1 cellular context compared by ENCODE assay signal in genomic region chr1:22287946-22288520, GRCh38.
TF ChIP-seq lines count a peak whose summit lies in the region.

No MANE protein-coding gene starts in this region.

TF ChIP-seq in GM23338, 12 proteins besides CTCF, POLR2A, EP300 and RAD21 (continued from another document):
- TF ChIP-seq ETS1 (IDR thresholded peaks at IDR 0.05) (no peak), EZH2phosphoT487 (IDR thresholded peaks at IDR 0.05; ENCODE audit: unreplicated experiment) (no peak), CREB1 (CRISPR knock-in tag; IDR thresholded peaks at IDR 0.05; ENCODE audit: low read depth) (no peak), POLR2AphosphoS5 (IDR thresholded peaks at IDR 0.05; ENCODE audit: low read depth) (no peak), ZNF462 (CRISPR knock-in tag; IDR thresholded peaks at IDR 0.05) (no peak), ZNF331 (CRISPR knock-in tag; IDR thresholded peaks at IDR 0.05; ENCODE audit: low read depth) (no peak), JUNB (IDR thresholded peaks at IDR 0.05; ENCODE audit: unreplicated experiment) (no peak), ZNF114 (CRISPR knock-in tag; IDR thresholded peaks at IDR 0.05) (no peak)
TF ChIP-seq in GM23338: peak in this region for 0.
